ENCODE assay signal across 8 cellular contexts in the genomic region with DNA sequence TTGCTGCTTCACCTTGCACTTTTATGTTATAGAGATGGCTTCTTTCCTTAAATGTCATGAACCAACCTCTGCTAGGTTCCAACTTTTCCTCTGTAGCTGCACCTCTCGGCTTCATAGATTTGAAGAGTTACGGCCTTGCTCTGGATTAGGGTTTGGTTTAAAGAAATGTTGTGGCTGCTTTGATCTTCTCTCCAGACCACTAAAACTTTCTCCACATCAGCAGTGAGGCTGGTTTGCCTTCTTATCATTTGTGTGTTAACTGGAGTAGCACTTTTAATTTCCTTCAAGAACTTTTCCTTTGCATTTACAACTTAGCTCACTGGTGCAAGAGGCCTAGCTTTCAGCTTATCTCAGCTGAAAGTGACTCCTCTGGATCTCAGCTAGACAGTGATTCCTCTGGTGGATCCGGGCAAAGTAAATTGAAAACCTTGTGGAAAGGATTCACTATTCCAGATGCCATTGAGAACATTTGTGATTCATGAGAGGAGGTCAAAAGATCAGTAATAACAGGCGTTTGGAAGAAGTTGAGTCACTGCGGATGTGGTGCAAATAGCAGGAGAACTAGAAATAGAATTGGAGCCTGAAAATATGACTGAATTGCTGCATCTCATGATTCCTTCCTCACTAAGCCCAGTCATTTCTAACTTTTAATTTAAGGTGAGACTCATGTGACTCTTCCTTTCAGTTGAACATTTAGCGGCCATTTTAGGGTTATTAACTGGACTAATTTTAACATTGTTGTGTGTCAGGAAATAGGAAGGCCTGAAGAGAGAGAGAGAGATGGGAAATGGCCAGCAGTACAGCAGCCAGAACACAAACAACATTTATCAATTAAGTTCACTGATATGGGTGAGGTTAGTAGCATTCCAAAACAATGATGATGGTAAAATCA. TPM values are rescaled to one million over a fixed set of nuclear protein-coding genes. Genes with fewer than 3 reads are reported as not detected.
DNase-seq lines count a peak whose midpoint lies in the region; ATAC-seq, FAIRE-seq and TF ChIP-seq lines count a peak whose summit lies in the region.

No MANE protein-coding gene starts in this region.

- FAIRE-seq in GM19239 (lab: Jason Lieb, UNC) = peak; percentile 52

- no peaks in the 10 kb centered on the region for H3K27me3 Mint-ChIP-seq in osteocyte (ENCODE audit: unreplicated experiment)

- H3K36me3 Mint-ChIP-seq in osteocyte (ENCODE audit: unreplicated experiment) = peaks cover 2% of the 10 kb centered on the region

- CTCF ChIA-PET in AG04449 (lab: Yijun Ruan, JAX) = interaction anchor here (1.3 to 1.7 kb wide), 2 partner anchors 14 to 20 kb away, joined by 3 to 6 read pairs; no protein-coding TSS in a partner anchor

- peaks cover 29% of the 10 kb centered on the region for H3K4me1 Mint-ChIP-seq in osteocyte (ENCODE audit: unreplicated experiment)

- no peak overlapping the region for H3K4me3 Mint-ChIP-seq in osteocyte (ENCODE audit: unreplicated experiment)

- in situ Hi-C loops in astrocyte of the spinal cord (cut with HindIII; ENCODE audit: low sequenced_read_pairs) = no loop called here

- TF ChIP-seq CTCF in AG04449 (IDR thresholded peaks at IDR 0.05; ENCODE audit: insufficient read depth, low read length, missing control alignments) (no peak), astrocyte of the spinal cord (IDR thresholded peaks at IDR 0.05; ENCODE audit: low read depth, low read length) (no peak), osteocyte (IDR thresholded peaks at IDR 0.05) (no peak)

- POLR2A ChIA-PET in AG04449 (lab: Yijun Ruan, JAX) = interaction anchor here (0.9 to 1.7 kb wide), 4 partner anchors 8 to 69 kb away, joined by 3 to 4 read pairs (median 4); no protein-coding TSS in a partner anchor

- peak overlapping the region; percentile 97 for H3K27ac Mint-ChIP-seq in osteocyte (ENCODE audit: unreplicated experiment)

- H3K4me3 ChIP-seq in AG04449 (ENCODE audit: low read depth, low read length) (no peak overlapping the region), astrocyte of the spinal cord (ENCODE audit: low read depth, low read length) (no peak overlapping the region)

- peak; percentile 87 for DNase-seq in AG04449 (ENCODE audit: low read depth, low spot score)
- no peak for DNase-seq in GM19239 (ENCODE audit: insufficient read length, low spot score)
- DNase-seq in astrocyte of the spinal cord (ENCODE audit: low read depth, low spot score) = peak; percentile 98
- no peak for DNase-seq in osteocyte (ENCODE audit: extremely low spot score, unreplicated experiment)
- DNase-seq in NCI-H2227 treated with DMSO at 0.1 percent for 48 hours (lab: John Stamatoyannopoulos, UW) = no peak
- no peak for DNase-seq in NCI-H2107 (lab: John Stamatoyannopoulos, UW)
- no peak for DNase-seq in activated CD4-positive, CD25-positive, alpha-beta regulatory T cell (lab: John Stamatoyannopoulos, UW)

- peaks cover 10% of the 10 kb centered on the region for H3K9me3 Mint-ChIP-seq in osteocyte (ENCODE audit: unreplicated experiment)

- ATAC-seq in HG03460 (IDR thresholded peaks at IDR 0.05; ENCODE audit: unreplicated experiment) = peak; percentile 60

RNA-seq across cellular contexts. Expression of gene RGS1, which starts 16.2 kb away (rescaled TPM):
- total RNA-seq in osteocyte = not detected in 2 replicates

Comparison
In these comparisons a context has a peak if more than half of its experiments do, and no peak if none do; other contexts are left out.
1. DNase-seq: peak in AG04449 (single experiment) and astrocyte of the spinal cord (single experiment); none in GM19239 (single experiment), osteocyte (single experiment), NCI-H2227 treated with DMSO at 0.1 percent for 48 hours (single experiment), NCI-H2107 (single experiment) and activated CD4-positive, CD25-positive, alpha-beta regulatory T cell (0 of 4).